In the genomic region with DNA sequence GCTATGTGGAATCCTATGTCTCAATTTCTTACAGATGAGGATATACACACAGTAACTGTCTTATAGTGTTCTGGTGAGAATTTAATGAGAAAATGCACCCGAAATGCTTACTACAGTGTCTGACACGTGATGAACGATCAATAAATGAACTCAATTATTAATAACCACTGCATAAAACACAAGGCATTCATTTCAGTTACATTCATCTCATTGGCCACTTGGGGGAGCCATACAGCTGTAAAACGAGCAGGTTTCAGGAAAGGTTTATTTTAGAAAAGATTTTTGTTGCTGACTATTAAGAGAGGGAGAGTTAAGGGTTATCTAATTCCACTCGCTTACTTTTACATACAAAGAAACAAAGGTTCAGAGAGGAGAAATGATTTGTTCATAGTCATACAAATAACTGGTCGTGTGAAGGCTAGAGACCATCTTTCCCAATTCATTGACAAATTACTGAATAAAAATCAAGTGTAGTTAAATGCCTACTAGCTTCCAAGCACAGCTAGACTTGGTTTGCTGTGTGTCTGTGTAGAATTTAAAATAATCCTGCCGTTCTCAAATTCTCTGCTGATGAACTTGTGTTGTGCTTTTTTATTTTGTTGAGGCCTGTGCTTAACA, we compare ENCODE assay signal across 9 cellular contexts.
DNase-seq lines count a peak whose midpoint lies in the region; ATAC-seq and TF ChIP-seq lines count a peak whose summit lies in the region.
"Had no signal": no experiment of that assay in that cellular context is flagged by ENCODE, and none has a peak within 500 bp of the region (broad histone marks: within the 10 kb centered on the region; RNA-seq: fewer than 3 reads in every experiment).

No MANE protein-coding gene starts in this region.

- H3K27ac Mint-ChIP-seq in T-helper 2 cell treated with Interferon-gamma antibody and Interleukin-4, amounts not matched to agents 5 μg/mL and 100 μg/mL, for 36 hours, result no peak overlapping the region

- WGBS in stomach, 5 donors, result 4 to 10% (median 8%) methylated on average over 7 of the region's 7 CpGs

- H3K27ac ChIP-seq in A673 (ENCODE audit: low read depth, low read length, poor library complexity, severe bottlenecking) (no peak overlapping the region), stomach (peak overlapping the region in 1 of 5 donors; percentile 16)

- H3K9me3 ChIP-seq in A673 (ENCODE audit: low read depth, low read length, poor library complexity, severe bottlenecking) (no peaks in the 10 kb centered on the region), stomach (no peaks in the 10 kb centered on the region)

- no peaks in the 10 kb centered on the region for H3K4me1 Mint-ChIP-seq in T-helper 2 cell treated with Interferon-gamma antibody and Interleukin-4, amounts not matched to agents 5 μg/mL and 100 μg/mL, for 36 hours (ENCODE audit: low read depth)

- H3K4me3 Mint-ChIP-seq in T-helper 2 cell treated with Interferon-gamma antibody and Interleukin-4, amounts not matched to agents 5 μg/mL and 100 μg/mL, for 36 hours, result no peak overlapping the region

- intact Hi-C loops in A673 (cut with micrococcal nuclease; ENCODE audit: unreplicated experiment), result loop anchor here (2.0 to 5.0 kb wide), 3 partner anchors 484 to 822 kb away; a partner anchor contains a TSS
- intact Hi-C loops in stomach (cut with DNase I; ENCODE audit: low total_unique reads), result loop anchor here (10.0 kb wide), 1 partner anchor 844 kb away; no protein-coding TSS in a partner anchor

- in situ Hi-C loops in astrocyte of the spinal cord (cut with HindIII; ENCODE audit: low sequenced_read_pairs), result no loop called here

- ATAC-seq in HG03571 (IDR thresholded peaks at IDR 0.05; ENCODE audit: unreplicated experiment), result no peak
- ATAC-seq: left colon had no signal

- H3K4me1 ChIP-seq in A673 (ENCODE audit: insufficient read depth, low read length, poor library complexity, severe bottlenecking) (no peaks in the 10 kb centered on the region), stomach (peaks cover 0 to 13% (median 2%) of the 10 kb centered on the region in 4 donors)

- H3K27me3 Mint-ChIP-seq in T-helper 2 cell treated with Interferon-gamma antibody and Interleukin-4, amounts not matched to agents 5 μg/mL and 100 μg/mL, for 36 hours (ENCODE audit: low read depth), result no peaks in the 10 kb centered on the region

- H3K36me3 Mint-ChIP-seq in T-helper 2 cell treated with Interferon-gamma antibody and Interleukin-4, amounts not matched to agents 5 μg/mL and 100 μg/mL, for 36 hours (ENCODE audit: low read depth), result no peaks in the 10 kb centered on the region

- H3K9me3 Mint-ChIP-seq in T-helper 2 cell treated with Interferon-gamma antibody and Interleukin-4, amounts not matched to agents 5 μg/mL and 100 μg/mL, for 36 hours, result no peaks in the 10 kb centered on the region

- POLR2A ChIA-PET in A673 (lab: Charles Lee; ENCODE audit: low non-redundant PET), result no interaction called here

- no peaks in the 10 kb centered on the region for H3K27me3 ChIP-seq in A673 (replicated peaks; ENCODE audit: insufficient read depth, low read depth, low read length, poor library complexity)
- no peaks in the 10 kb centered on the region for H3K27me3 ChIP-seq in stomach

- no TSS peak for BruUV-seq in A673 (replicated peaks; lab: Mats Ljungman, UMichigan)

- DNase-seq in A673 (ENCODE audit: low spot score) (peak; percentile 64), GM04504 (ENCODE audit: low read depth) (peak; percentile 22), NCI-H2171 treated with DMSO at 0.1 percent for 48 hours (lab: John Stamatoyannopoulos, UW) (peak; percentile 35), astrocyte of the spinal cord (ENCODE audit: low read depth, low spot score) (peak; percentile 63), iPS-NIHi7 (ENCODE audit: extremely low spot score) (peak; percentile 52), stomach (no peak)
- no peak for DNase-seq in T-helper 2 cell treated with Interferon-gamma antibody and Interleukin-4, amounts not matched to agents 5 μg/mL and 100 μg/mL, for 36 hours (ENCODE audit: low spot score)

- TF ChIP-seq CTCF in A673 (conservative IDR thresholded peaks at IDR 0.05; ENCODE audit: low read depth, low read length), result peak; percentile 87
- TF ChIP-seq CTCF in astrocyte of the spinal cord (IDR thresholded peaks at IDR 0.05; ENCODE audit: low read depth, low read length), result peak; percentile 73
- TF ChIP-seq CTCF in stomach (IDR thresholded peaks at IDR 0.05), result peak in 5 of 7 experiments; percentile 48 to 80 (median 58)

- H3K36me3 ChIP-seq in A673 (ENCODE audit: insufficient read depth, low read length, poor library complexity, severe bottlenecking) (no peaks in the 10 kb centered on the region), stomach (no peaks in the 10 kb centered on the region)

- TF ChIP-seq EP300 in stomach (IDR thresholded peaks at IDR 0.05), result no peak

- no peak for TF ChIP-seq POLR2A in stomach (IDR thresholded peaks at IDR 0.05)

- H3K4me3 ChIP-seq in A673 (ENCODE audit: low read depth, low read length, poor library complexity, severe bottlenecking), result no peak overlapping the region
- no peak overlapping the region for H3K4me3 ChIP-seq in astrocyte of the spinal cord (ENCODE audit: low read depth, low read length)
- H3K4me3 ChIP-seq in stomach, result no peak overlapping the region

- CTCF ChIA-PET in A673 (lab: Charles Lee), result interaction anchor here (0.9 kb wide), 1 partner anchor 487 kb away, joined by 3 read pairs; no protein-coding TSS in a partner anchor

Comparison
In these comparisons a context has a peak if more than half of its experiments do, and no peak if none do; other contexts are left out.
1. DNase-seq: peak in A673 (single experiment), GM04504 (single experiment), NCI-H2171 treated with DMSO at 0.1 percent for 48 hours (single experiment), astrocyte of the spinal cord (single experiment) and iPS-NIHi7 (single experiment); none in stomach (single experiment) and T-helper 2 cell treated with Interferon-gamma antibody and Interleukin-4, amounts not matched to agents 5 μg/mL and 100 μg/mL, for 36 hours (single experiment).
2. Peak in every context shown above with its lines, with median percentiles within 50 percentile points of each other: CTCF ChIP-seq.